ENCODE assay signal across 11 cellular contexts in the genomic region with DNA sequence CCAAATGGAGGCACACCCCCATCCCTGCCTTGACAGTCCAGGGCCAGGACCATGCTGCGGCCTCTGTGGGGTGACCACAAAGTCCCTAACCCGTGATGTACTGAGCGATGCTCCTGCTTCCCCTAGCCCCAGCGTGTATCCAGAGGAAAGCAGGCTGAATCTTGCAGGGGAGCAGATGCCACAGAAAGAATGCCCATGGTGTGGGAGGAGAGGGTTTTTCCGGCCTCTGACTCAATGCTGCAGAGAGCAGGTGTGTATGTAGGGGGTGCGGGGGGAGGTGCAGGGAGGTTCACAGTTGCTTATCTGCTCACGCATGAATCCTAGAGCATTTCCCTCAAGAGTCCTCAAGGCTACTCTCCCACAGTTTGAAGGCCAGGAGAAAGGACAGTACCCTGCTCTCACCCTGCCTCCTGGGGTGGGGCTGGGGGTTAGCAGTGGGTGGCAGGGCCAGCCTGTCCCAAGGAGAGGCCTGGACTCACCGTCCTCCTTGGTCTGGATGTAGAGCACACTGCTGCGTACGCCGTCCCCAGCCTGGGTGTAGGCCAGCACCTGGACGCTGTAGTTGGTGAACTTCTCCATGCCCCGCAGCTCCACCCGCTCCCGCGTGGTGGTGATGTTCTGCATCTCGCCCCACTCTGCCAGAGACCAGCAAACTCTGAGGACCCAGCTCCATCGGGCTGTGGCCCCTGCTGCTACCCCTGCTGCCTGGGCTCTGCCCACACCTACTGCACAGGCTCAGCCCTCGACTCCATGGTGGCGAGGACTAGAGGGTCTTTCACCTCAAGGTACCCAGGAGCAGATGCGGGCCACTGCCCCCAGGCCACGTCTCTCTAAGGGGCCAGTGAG.
DNase-seq lines count a peak whose midpoint lies in the region; ATAC-seq lines count a peak whose summit lies in the region.
"Had no signal": no experiment of that assay in that cellular context is flagged by ENCODE, and none has a peak within 500 bp of the region (broad histone marks: within the 10 kb centered on the region; RNA-seq: fewer than 3 reads in every experiment).

No MANE protein-coding gene starts in this region.

- H3K36me3 ChIP-seq in GM23248 (ENCODE audit: low read depth), result no peaks in the 10 kb centered on the region

- H2AFZ ChIP-seq in GM23248, result no peak overlapping the region

- H3K27me3 ChIP-seq in GM23248 (replicated peaks; ENCODE audit: insufficient read depth), result peaks cover 34% of the 10 kb centered on the region; the same call in 1 of the 2 replicates

- no peak overlapping the region for H3K9ac ChIP-seq in GM23248

- H3K4me2 ChIP-seq in GM23248 (ENCODE audit: unreplicated experiment), result no peak overlapping the region

- H3K4me1 ChIP-seq in GM23248 (ENCODE audit: insufficient read depth), result no peaks in the 10 kb centered on the region
- H3K4me1 ChIP-seq: Caco-2 had no signal

- no peaks in the 10 kb centered on the region for H3K9me2 ChIP-seq in GM23248 (ENCODE audit: insufficient read depth)

- no peak overlapping the region for H3K27ac ChIP-seq in GM23248

- in situ Hi-C loops in GM23248 (cut with MboI), result no loop called here

- H4K20me1 ChIP-seq in GM23248 (ENCODE audit: insufficient read depth), result no peaks in the 10 kb centered on the region

- no peaks in the 10 kb centered on the region for H3K79me2 ChIP-seq in GM23248 (ENCODE audit: insufficient read depth)

- no peaks in the 10 kb centered on the region for H3K9me3 ChIP-seq in GM23248 (ENCODE audit: low read depth)

- peak; percentile 63 for ATAC-seq in GM18868 (IDR thresholded peaks at IDR 0.05; ENCODE audit: unreplicated experiment)
- ATAC-seq: effector memory CD8-positive, alpha-beta T cell had no signal

- WGBS in GM23248 (ENCODE audit: low coverage in 1 of 2, low lambda C conversion rate in 2 of 2, missing lambda C conversion rate in 2 of 2), 2 experiments, result 68 to 70% methylated on average over 20 to 22 of the region's 22 CpGs

- DNase-seq in COR-L47 (lab: John Stamatoyannopoulos, UW) (peak; percentile 29), NCI-H510A treated with DMSO at 0.1 percent for 48 hours (lab: John Stamatoyannopoulos, UW) (peak; percentile 85), head of caudate nucleus (peak in 28 of 42 donors; percentile 17 to 71 (median 41)), DMS114 treated with DMSO at 0.1 percent for 48 hours (lab: John Stamatoyannopoulos, UW; ENCODE audit: unreplicated experiment) (no peak), GM23248 (no peak), AG08396 (ENCODE audit: low spot score) (no peak), HCEC 1CT (no peak)
- DNase-seq: effector memory CD8-positive, alpha-beta T cell; RPMI8226 had no signal

- no peak overlapping the region for H3K4me3 ChIP-seq in GM23248

- intact Hi-C loops in head of caudate nucleus (cut with DNase I), result no loop called here

- no peaks in the 10 kb centered on the region for H3F3A ChIP-seq in GM23248 (ENCODE audit: insufficient read depth)

Comparison
In these comparisons a context has a peak if more than half of its experiments do, and no peak if none do; other contexts are left out.
1. DNase-seq: peak in COR-L47 (single experiment), NCI-H510A treated with DMSO at 0.1 percent for 48 hours (single experiment) and head of caudate nucleus (28 of 42); none in DMS114 treated with DMSO at 0.1 percent for 48 hours (single experiment), GM23248 (single experiment), AG08396 (single experiment) and HCEC 1CT (single experiment).